Comparison of ENCODE assay signal across 8 cellular contexts in genomic region chr6:63635165-63635562, GRCh38. TPM values are rescaled to one million over a fixed set of nuclear protein-coding genes. Genes with fewer than 3 reads are reported as not detected.
A peak's percentile ranks its signal among the peaks of the same experiment; 100 is the strongest.
DNase-seq lines count a peak whose midpoint lies in the region; ATAC-seq, FAIRE-seq and TF ChIP-seq lines count a peak whose summit lies in the region.

No MANE protein-coding gene starts in this region.

- 2% methylated on average over 4 of the region's 4 CpGs for WGBS in HepG2 (ENCODE audit: low lambda C conversion rate)
- WGBS in transverse colon (ENCODE audit: low coverage in 1 of 2), 2 donors, result 0 to 1% methylated on average over 1 to 4 of the region's 4 CpGs

- in situ Hi-C loops in HepG2 (cut with HindIII; ENCODE audit: extremely low pct_ligation_motif_present, low pct_unique_long_range_greater_than_20kb), result no loop called here
- in situ Hi-C loops in transverse colon (cut with MboI; ENCODE audit: low pct_ligation_motif_present in 1 of 4, low pct_unique_long_range_greater_than_20kb in 1 of 4, low sequenced_read_pairs in 3 of 4), result no loop called here

- peaks cover 40% of the 10 kb centered on the region for H3K4me1 Mint-ChIP-seq in activated T-cell treated with anti-CD3 and anti-CD28 coated beads, Interleukin-2, amount 50 U/mL, for 24 hours (ENCODE audit: low read depth)
- H3K4me1 Mint-ChIP-seq in activated naive CD8-positive, alpha-beta T cell (ENCODE audit: low read depth), result peaks cover 44% of the 10 kb centered on the region

- intact Hi-C loops in HepG2 (cut with micrococcal nuclease; ENCODE audit: unreplicated experiment), result loop anchor here (5.0 kb wide), 1 partner anchor 42 kb away; no protein-coding TSS in a partner anchor
- intact Hi-C loops in transverse colon (cut with DNase I; ENCODE audit: low total_unique reads), result no loop called here

- TF ChIP-seq POLR2A in HepG2 (IDR thresholded peaks at IDR 0.05; ENCODE audit: insufficient read depth in 1 of 2, low read depth in 2 of 2, low read length in 2 of 2) (no peak), transverse colon (IDR thresholded peaks at IDR 0.05) (no peak)

- peaks cover 43% of the 10 kb centered on the region for H3K79me2 ChIP-seq in HepG2 (ENCODE audit: insufficient read depth, low read length)

- TF ChIP-seq CTCF in HepG2 (CRISPR knock-in tag; IDR thresholded peaks at IDR 0.05) (no peak), transverse colon (IDR thresholded peaks at IDR 0.05) (no peak)

- H3K27me3 Mint-ChIP-seq in activated T-cell treated with anti-CD3 and anti-CD28 coated beads, Interleukin-2, amount 50 U/mL, for 24 hours, result peaks cover 3% of the 10 kb centered on the region
- no peaks in the 10 kb centered on the region for H3K27me3 Mint-ChIP-seq in activated naive CD8-positive, alpha-beta T cell

- TF ChIP-seq EP300 in HepG2 (IDR thresholded peaks at IDR 0.05; ENCODE audit: low read depth in 2 of 2, low read length in 2 of 2), result no peak
- TF ChIP-seq EP300 in HepG2 (CRISPR knock-in tag; IDR thresholded peaks at IDR 0.05; ENCODE audit: borderline replicate concordance), result no peak
- no peak for TF ChIP-seq EP300 in transverse colon (IDR thresholded peaks at IDR 0.05; ENCODE audit: low read depth)

- POLR2A ChIA-PET in HepG2 (lab: Yijun Ruan, JAX), result interaction anchor here (0.6 to 2.6 kb wide), 24 partner anchors 8 to 288 kb away, joined by 3 to 14 read pairs (median 4); no protein-coding TSS in a partner anchor

- BruUV-seq in HepG2 (replicated peaks; lab: Mats Ljungman, UMichigan), result no TSS peak

- H3K4me3 ChIP-seq in HepG2 (replicated peaks in 1 of 3; ENCODE audit: insufficient read depth in 1 of 3, low read depth in 2 of 3, low read length in 3 of 3) (peak overlapping the region; percentile 62 to 96 (median 93)), transverse colon (peak overlapping the region; percentile 49 to 97 (median 88))

- peak overlapping the region; percentile 99 for H3K4me2 ChIP-seq in HepG2 (ENCODE audit: low read depth, low read length)

- H3K27ac ChIP-seq in HepG2 (ENCODE audit: extremely low read length, insufficient read depth, low read length) (peak overlapping the region; percentile 96), transverse colon (peak overlapping the region; percentile 93 to 100 (median 98))

- DNase-seq in activated T-cell treated with anti-CD3 and anti-CD28 coated beads, Interleukin-2, amount 50 U/mL, for 24 hours, result no peak
- DNase-seq in activated T-cell treated with anti-CD3 and anti-CD28 coated beads for 4 hours (no peak), HepG2 (ENCODE audit: low spot score) (no peak), transverse colon (no peak), pons (ENCODE audit: low spot score) (no peak), AG08395 (ENCODE audit: low spot score) (no peak)

- no peaks in the 10 kb centered on the region for H3K9me3 ChIP-seq in HepG2 (ENCODE audit: low read length)
- no peaks in the 10 kb centered on the region for H3K9me3 ChIP-seq in transverse colon

- peak overlapping the region; percentile 97 for H3K9ac ChIP-seq in HepG2 (ENCODE audit: insufficient read depth, low read depth, low read length)

- ATAC-seq in HG03280 (IDR thresholded peaks at IDR 0.05; ENCODE audit: unreplicated experiment) (peak; percentile 23), HepG2 (peak; percentile 28)

- H3K36me3 ChIP-seq in HepG2 (replicated peaks in 1 of 2; ENCODE audit: control insufficient read depth in 1 of 2, insufficient read depth in 2 of 2, low read length in 2 of 2) (no peaks in the 10 kb centered on the region), transverse colon (no peaks in the 10 kb centered on the region)

- peak overlapping the region; percentile 91 for H3K27ac Mint-ChIP-seq in activated T-cell treated with anti-CD3 and anti-CD28 coated beads, Interleukin-2, amount 50 U/mL, for 24 hours
- H3K27ac Mint-ChIP-seq in activated naive CD8-positive, alpha-beta T cell, result peak overlapping the region; percentile 97

- peaks cover 35% of the 10 kb centered on the region for H4K20me1 ChIP-seq in HepG2 (ENCODE audit: insufficient read depth, low read length)

- no peaks in the 10 kb centered on the region for H3K9me3 Mint-ChIP-seq in activated T-cell treated with anti-CD3 and anti-CD28 coated beads, Interleukin-2, amount 50 U/mL, for 24 hours
- no peaks in the 10 kb centered on the region for H3K9me3 Mint-ChIP-seq in activated naive CD8-positive, alpha-beta T cell (ENCODE audit: low read depth)

- H3K36me3 Mint-ChIP-seq in activated T-cell treated with anti-CD3 and anti-CD28 coated beads, Interleukin-2, amount 50 U/mL, for 24 hours (ENCODE audit: low read depth), result peaks cover 8% of the 10 kb centered on the region
- H3K36me3 Mint-ChIP-seq in activated naive CD8-positive, alpha-beta T cell, result no peaks in the 10 kb centered on the region

- FAIRE-seq in HepG2 (lab: Jason Lieb, UNC), result no peak

- peak overlapping the region; percentile 94 for H3K4me3 Mint-ChIP-seq in activated T-cell treated with anti-CD3 and anti-CD28 coated beads, Interleukin-2, amount 50 U/mL, for 24 hours
- H3K4me3 Mint-ChIP-seq in activated naive CD8-positive, alpha-beta T cell, result peak overlapping the region; percentile 88

- TF ChIP-seq RAD21 in HepG2 (CRISPR knock-in tag; IDR thresholded peaks at IDR 0.05), result no peak

- no peaks in the 10 kb centered on the region; a peak in 2 of 5 replicates for H3K27me3 ChIP-seq in HepG2 (ENCODE audit: control insufficient read depth in 1 of 2, insufficient read depth in 2 of 2, low read length in 2 of 2)
- H3K27me3 ChIP-seq in transverse colon, result no peaks in the 10 kb centered on the region

- peak overlapping the region; percentile 81 for H2AFZ ChIP-seq in HepG2 (ENCODE audit: low read length)

- H3K4me1 ChIP-seq in HepG2 (ENCODE audit: insufficient read depth, low read length) (peaks cover 44% of the 10 kb centered on the region), transverse colon (peaks cover 28 to 41% (median 32%) of the 10 kb centered on the region in 4 donors)

- CTCF ChIA-PET in HepG2 (lab: Yijun Ruan, JAX; ENCODE audit: low intra/inter-chr PET ratio, low total read pairs), result no interaction called here

TF ChIP-seq in HepG2, 621 proteins besides CTCF, POLR2A, EP300 and RAD21 (continues in another document):
- TF ChIP-seq ZFP36L1 (CRISPR knock-in tag; IDR thresholded peaks at IDR 0.05), result no peak
- no peak for TF ChIP-seq ZNF724P (CRISPR knock-in tag; IDR thresholded peaks at IDR 0.05; ENCODE audit: borderline replicate concordance)
- peak; percentile 16; the same call in 1 of the 2 replicates for TF ChIP-seq ZZZ3 (CRISPR knock-in tag; IDR thresholded peaks at IDR 0.05; ENCODE audit: borderline replicate concordance)
- TF ChIP-seq DMTF1 (CRISPR knock-in tag; IDR thresholded peaks at IDR 0.05), result 0 out of 2 replicates have a peak, but pooled peaks have one; percentile 8
- 0 out of 2 replicates have a peak, but pooled peaks have one; percentile 13 for TF ChIP-seq ZBTB8A (CRISPR knock-in tag; IDR thresholded peaks at IDR 0.05; ENCODE audit: borderline replicate concordance, low read depth)
- 0 out of 2 replicates have a peak, but pooled peaks have one; percentile 3 for TF ChIP-seq PAWR (CRISPR knock-in tag; IDR thresholded peaks at IDR 0.05; ENCODE audit: borderline replicate concordance)
- TF ChIP-seq MAX (IDR thresholded peaks at IDR 0.05), result no peak
- TF ChIP-seq ZNF383 (CRISPR knock-in tag; IDR thresholded peaks at IDR 0.05; ENCODE audit: borderline replicate concordance), result peak; percentile 2; the same call in 1 of the 2 replicates
- TF ChIP-seq ZNF652 (CRISPR knock-in tag; IDR thresholded peaks at IDR 0.05; ENCODE audit: borderline replicate concordance, low read depth), result no peak

RNA-seq across cellular contexts. Expression of gene PHF3, which starts 0.4 kb away (rescaled TPM):
- 70.4 and 96.2 TPM in 2 replicates for total RNA-seq in HepG2 (2016; rRNA removed; fragmentation: Illumina TruSeq; extraction: Trizol)
- total RNA-seq in HepG2 (2016; cell fraction: cytosol; rRNA removed; fragmentation: Illumina TruSeq; extraction: Trizol; ENCODE audit: low read depth), result 12.4 and 15.1 TPM in 2 replicates
- 65.9 and 83.2 TPM in 2 replicates for total RNA-seq in HepG2 (2016; cell fraction: insoluble cytoplasmic fraction; rRNA removed; fragmentation: Illumina TruSeq; extraction: Trizol)
- total RNA-seq in HepG2 (2016; cell fraction: membrane; rRNA removed; fragmentation: Illumina TruSeq; extraction: Trizol), result 28.6 and 32.3 TPM in 2 replicates
- total RNA-seq in HepG2 (2016; cell fraction: nucleus; rRNA removed; fragmentation: Illumina TruSeq; extraction: Trizol), result 158 and 181 TPM in 2 replicates
- polyA plus RNA-seq in HepG2 (2011; rRNA removed), result 14.9 and 19.8 TPM in 2 replicates
- polyA plus RNA-seq in HepG2 (2011; cell fraction: cytosol; rRNA removed), result 8.2 and 12.4 TPM in 2 replicates
- 16.7 and 17.3 TPM in 2 replicates for polyA plus RNA-seq in HepG2 (2011; cell fraction: nucleus; rRNA removed)
- 34.1 and 42.7 TPM in 2 replicates for polyA plus RNA-seq in HepG2 (2012)
- 0.59 and 0.80 TPM in 2 replicates for polyA plus RNA-seq in HepG2 (2016; cell fraction: cytosol; fragmentation: Illumina TruSeq; extraction: Trizol; ENCODE audit: low read depth)
- 38.7 and 39.9 TPM in 2 replicates for polyA plus RNA-seq in HepG2 (2016; cell fraction: insoluble cytoplasmic fraction; fragmentation: Illumina TruSeq; extraction: Trizol; ENCODE audit: low read depth)
- polyA plus RNA-seq in HepG2 (2016; cell fraction: membrane; fragmentation: Illumina TruSeq; extraction: Trizol; ENCODE audit: low read depth), result 2.3 and 2.9 TPM in 2 replicates
- 68.3 and 69.3 TPM in 2 replicates for polyA plus RNA-seq in HepG2 (2016; cell fraction: nucleus; fragmentation: Illumina TruSeq; extraction: Trizol; ENCODE audit: insufficient read depth, low read depth)
- polyA minus RNA-seq in HepG2 (2011; rRNA and poly(A)+ RNA removed; ENCODE audit: low replicate concordance), result 20.9 and 41.8 TPM in 2 replicates
- polyA minus RNA-seq in HepG2 (2011; cell fraction: cytosol; rRNA and poly(A)+ RNA removed), result 57.3 and 65.6 TPM in 2 replicates
- 272 and 293 TPM in 2 replicates for polyA minus RNA-seq in HepG2 (2011; cell fraction: nucleus; rRNA and poly(A)+ RNA removed)
- total RNA-seq in transverse colon, result 10 to 100 TPM; 49.4 to 94.8 (median 68.9) TPM
